1 cellular context compared by ENCODE assay signal in the genomic region with DNA sequence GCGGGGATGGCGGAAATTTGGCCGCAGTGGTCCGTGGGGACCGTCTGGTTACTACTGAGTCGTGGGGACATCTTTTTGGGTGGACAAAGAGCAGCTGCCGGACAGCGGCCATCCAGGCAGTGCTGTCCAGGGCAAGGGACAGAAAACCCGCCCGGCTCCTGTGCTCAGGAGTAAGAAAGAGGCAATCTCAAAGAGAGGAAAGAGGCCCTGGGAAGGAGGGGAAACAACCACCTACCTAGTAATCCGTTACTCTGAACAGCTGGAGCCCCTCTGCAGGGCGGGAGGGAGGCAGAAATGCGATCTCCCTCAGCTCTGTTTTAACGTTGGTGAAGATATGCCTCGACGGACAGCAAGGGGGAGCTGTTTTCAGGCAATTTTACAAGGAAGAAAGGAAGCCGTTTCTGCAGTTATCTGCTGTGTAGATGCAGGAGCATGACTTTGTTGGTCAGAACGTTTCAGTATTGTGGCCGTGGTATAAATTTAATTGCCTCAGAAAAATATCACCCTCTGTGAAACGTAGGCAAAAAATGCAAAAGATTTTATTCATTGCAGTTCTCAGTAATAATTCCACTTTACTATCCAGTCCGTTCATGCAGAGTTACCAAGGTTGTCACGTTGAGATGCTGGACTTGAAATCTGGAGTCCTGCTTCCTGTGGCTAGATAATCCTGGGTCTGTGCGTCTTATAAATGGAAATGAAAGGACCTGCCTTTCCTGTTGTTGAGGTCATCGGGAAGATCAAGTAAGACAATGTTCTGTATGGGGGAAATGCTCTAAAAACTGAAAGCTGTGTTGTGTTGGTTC.
TF ChIP-seq lines count a peak whose summit lies in the region.

No MANE protein-coding gene starts in this region.

TF ChIP-seq in HEK293, 187 proteins besides CTCF, POLR2A, EP300 and RAD21 (continued from another document and continues in another):
- TF ChIP-seq, protein P1, sequence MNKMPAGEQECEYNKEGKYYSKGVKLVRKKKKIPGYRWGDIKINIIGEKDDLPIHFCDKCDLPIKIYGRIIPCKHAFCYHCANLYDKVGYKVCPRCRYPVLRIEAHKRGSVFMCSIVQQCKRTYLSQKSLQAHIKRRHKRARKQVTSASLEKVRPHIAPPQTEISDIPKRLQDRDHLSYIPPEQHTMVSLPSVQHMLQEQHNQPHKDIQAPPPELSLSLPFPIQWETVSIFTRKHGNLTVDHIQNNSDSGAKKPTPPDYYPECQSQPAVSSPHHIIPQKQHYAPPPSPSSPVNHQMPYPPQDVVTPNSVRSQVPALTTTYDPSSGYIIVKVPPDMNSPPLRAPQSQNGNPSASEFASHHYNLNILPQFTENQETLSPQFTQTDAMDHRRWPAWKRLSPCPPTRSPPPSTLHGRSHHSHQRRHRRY (tag by site-specific recombination; IDR thresholded peaks at IDR 0.05) = no peak
- TF ChIP-seq, protein P2, sequence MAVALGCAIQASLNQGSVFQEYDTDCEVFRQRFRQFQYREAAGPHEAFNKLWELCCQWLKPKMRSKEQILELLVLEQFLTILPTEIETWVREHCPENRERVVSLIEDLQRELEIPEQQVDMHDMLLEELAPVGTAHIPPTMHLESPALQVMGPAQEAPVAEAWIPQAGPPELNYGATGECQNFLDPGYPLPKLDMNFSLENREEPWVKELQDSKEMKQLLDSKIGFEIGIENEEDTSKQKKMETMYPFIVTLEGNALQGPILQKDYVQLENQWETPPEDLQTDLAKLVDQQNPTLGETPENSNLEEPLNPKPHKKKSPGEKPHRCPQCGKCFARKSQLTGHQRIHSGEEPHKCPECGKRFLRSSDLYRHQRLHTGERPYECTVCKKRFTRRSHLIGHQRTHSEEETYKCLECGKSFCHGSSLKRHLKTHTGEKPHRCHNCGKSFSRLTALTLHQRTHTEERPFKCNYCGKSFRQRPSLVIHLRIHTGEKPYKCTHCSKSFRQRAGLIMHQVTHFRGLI (tag by site-specific recombination; IDR thresholded peaks at IDR 0.05) = no peak
- no peak for TF ChIP-seq ZNF624 (tag by site-specific recombination; IDR thresholded peaks at IDR 0.05)
- no peak for TF ChIP-seq HOXC10 (CRISPR knock-in tag; IDR thresholded peaks at IDR 0.05)
- TF ChIP-seq ZNF37A (tag by site-specific recombination; IDR thresholded peaks at IDR 0.05) = no peak
- TF ChIP-seq ZNF76 (tag by site-specific recombination; IDR thresholded peaks at IDR 0.05; ENCODE audit: borderline replicate concordance, low read depth) = no peak
- TF ChIP-seq SCRT2 (tag by site-specific recombination; IDR thresholded peaks at IDR 0.05) = no peak
- no peak for TF ChIP-seq ZNF10 (tag by site-specific recombination; IDR thresholded peaks at IDR 0.05)
- TF ChIP-seq ZNF133 (tag by site-specific recombination; IDR thresholded peaks at IDR 0.05) = no peak
- no peak for TF ChIP-seq ZBTB20 (tag by site-specific recombination; IDR thresholded peaks at IDR 0.05)
- TF ChIP-seq ZNF654 (tag by site-specific recombination; IDR thresholded peaks at IDR 0.05; ENCODE audit: low read depth) = peak; percentile 32; the same call in 1 of the 2 replicates
- TF ChIP-seq ZNF501 (tag by site-specific recombination; IDR thresholded peaks at IDR 0.05) = no peak
- TF ChIP-seq, protein P3, sequence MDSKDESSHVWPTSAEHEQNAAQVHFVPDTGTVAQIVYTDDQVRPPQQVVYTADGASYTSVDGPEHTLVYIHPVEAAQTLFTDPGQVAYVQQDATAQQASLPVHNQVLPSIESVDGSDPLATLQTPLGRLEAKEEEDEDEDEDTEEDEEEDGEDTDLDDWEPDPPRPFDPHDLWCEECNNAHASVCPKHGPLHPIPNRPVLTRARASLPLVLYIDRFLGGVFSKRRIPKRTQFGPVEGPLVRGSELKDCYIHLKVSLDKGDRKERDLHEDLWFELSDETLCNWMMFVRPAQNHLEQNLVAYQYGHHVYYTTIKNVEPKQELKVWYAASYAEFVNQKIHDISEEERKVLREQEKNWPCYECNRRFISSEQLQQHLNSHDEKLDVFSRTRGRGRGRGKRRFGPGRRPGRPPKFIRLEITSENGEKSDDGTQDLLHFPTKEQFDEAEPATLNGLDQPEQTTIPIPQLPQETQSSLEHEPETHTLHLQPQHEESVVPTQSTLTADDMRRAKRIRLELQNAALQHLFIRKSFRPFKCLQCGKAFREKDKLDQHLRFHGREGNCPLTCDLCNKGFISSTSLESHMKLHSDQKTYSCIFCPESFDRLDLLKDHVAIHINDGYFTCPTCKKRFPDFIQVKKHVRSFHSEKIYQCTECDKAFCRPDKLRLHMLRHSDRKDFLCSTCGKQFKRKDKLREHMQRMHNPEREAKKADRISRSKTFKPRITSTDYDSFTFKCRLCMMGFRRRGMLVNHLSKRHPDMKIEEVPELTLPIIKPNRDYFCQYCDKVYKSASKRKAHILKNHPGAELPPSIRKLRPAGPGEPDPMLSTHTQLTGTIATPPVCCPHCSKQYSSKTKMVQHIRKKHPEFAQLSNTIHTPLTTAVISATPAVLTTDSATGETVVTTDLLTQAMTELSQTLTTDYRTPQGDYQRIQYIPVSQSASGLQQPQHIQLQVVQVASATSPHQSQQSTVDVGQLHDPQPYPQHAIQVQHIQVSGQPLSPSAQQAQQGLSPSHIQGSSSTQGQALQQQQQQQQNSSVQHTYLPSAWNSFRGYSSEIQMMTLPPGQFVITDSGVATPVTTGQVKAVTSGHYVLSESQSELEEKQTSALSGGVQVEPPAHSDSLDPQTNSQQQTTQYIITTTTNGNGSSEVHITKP (tag by site-specific recombination; IDR thresholded peaks at IDR 0.05) = 0 out of 2 replicates have a peak, but pooled peaks have one; percentile 10
- no peak for TF ChIP-seq ZNF175 (tag by site-specific recombination; IDR thresholded peaks at IDR 0.05)
- TF ChIP-seq ZNF121 (tag by site-specific recombination; IDR thresholded peaks at IDR 0.05) = no peak
- no peak for TF ChIP-seq RBAK (tag by site-specific recombination; IDR thresholded peaks at IDR 0.05)
- no peak for TF ChIP-seq ZNF223 (tag by site-specific recombination; IDR thresholded peaks at IDR 0.05)
- TF ChIP-seq, protein P4, sequence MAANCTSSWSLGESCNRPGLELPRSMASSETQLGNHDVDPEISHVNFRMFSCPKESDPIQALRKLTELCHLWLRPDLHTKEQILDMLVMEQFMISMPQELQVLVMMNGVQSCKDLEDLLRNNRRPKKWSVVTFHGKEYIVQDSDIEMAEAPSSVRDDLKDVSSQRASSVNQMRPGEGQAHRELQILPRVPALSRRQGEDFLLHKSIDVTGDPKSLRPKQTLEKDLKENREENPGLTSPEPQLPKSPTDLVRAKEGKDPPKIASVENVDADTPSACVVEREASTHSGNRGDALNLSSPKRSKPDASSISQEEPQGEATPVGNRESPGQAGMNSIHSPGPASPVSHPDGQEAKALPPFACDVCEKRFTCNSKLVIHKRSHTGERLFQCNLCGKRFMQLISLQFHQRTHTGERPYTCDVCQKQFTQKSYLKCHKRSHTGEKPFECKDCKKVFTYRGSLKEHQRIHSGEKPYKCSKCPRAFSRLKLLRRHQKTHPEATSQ (tag by site-specific recombination; IDR thresholded peaks at IDR 0.05) = no peak
- no peak for TF ChIP-seq GLI2 (tag by site-specific recombination; IDR thresholded peaks at IDR 0.05; ENCODE audit: borderline replicate concordance, low read depth)
- TF ChIP-seq ZNF660 (tag by site-specific recombination; IDR thresholded peaks at IDR 0.05) = peak; percentile 82; the same call in 1 of the 2 replicates
- TF ChIP-seq ZNF830 (tag by site-specific recombination; IDR thresholded peaks at IDR 0.05; ENCODE audit: low read depth) = no peak
- no peak for TF ChIP-seq ZNF394 (tag by site-specific recombination; IDR thresholded peaks at IDR 0.05; ENCODE audit: borderline replicate concordance)
- TF ChIP-seq ZNF335 (tag by site-specific recombination; conservative IDR thresholded peaks at IDR 0.05) = peak; percentile 81
- TF ChIP-seq, protein P5, sequence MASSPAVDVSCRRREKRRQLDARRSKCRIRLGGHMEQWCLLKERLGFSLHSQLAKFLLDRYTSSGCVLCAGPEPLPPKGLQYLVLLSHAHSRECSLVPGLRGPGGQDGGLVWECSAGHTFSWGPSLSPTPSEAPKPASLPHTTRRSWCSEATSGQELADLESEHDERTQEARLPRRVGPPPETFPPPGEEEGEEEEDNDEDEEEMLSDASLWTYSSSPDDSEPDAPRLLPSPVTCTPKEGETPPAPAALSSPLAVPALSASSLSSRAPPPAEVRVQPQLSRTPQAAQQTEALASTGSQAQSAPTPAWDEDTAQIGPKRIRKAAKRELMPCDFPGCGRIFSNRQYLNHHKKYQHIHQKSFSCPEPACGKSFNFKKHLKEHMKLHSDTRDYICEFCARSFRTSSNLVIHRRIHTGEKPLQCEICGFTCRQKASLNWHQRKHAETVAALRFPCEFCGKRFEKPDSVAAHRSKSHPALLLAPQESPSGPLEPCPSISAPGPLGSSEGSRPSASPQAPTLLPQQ (tag by site-specific recombination; IDR thresholded peaks at IDR 0.05) = no peak
- TF ChIP-seq SP3 (tag by site-specific recombination; IDR thresholded peaks at IDR 0.05) = no peak
- TF ChIP-seq YY2 (tag by site-specific recombination; IDR thresholded peaks at IDR 0.05) = no peak
- TF ChIP-seq, protein P6, sequence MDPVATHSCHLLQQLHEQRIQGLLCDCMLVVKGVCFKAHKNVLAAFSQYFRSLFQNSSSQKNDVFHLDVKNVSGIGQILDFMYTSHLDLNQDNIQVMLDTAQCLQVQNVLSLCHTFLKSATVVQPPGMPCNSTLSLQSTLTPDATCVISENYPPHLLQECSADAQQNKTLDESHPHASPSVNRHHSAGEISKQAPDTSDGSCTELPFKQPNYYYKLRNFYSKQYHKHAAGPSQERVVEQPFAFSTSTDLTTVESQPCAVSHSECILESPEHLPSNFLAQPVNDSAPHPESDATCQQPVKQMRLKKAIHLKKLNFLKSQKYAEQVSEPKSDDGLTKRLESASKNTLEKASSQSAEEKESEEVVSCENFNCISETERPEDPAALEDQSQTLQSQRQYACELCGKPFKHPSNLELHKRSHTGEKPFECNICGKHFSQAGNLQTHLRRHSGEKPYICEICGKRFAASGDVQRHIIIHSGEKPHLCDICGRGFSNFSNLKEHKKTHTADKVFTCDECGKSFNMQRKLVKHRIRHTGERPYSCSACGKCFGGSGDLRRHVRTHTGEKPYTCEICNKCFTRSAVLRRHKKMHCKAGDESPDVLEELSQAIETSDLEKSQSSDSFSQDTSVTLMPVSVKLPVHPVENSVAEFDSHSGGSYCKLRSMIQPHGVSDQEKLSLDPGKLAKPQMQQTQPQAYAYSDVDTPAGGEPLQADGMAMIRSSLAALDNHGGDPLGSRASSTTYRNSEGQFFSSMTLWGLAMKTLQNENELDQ (tag by site-specific recombination; IDR thresholded peaks at IDR 0.05; ENCODE audit: low read depth) = no peak
- TF ChIP-seq ZNF292 (tag by site-specific recombination; IDR thresholded peaks at IDR 0.05; ENCODE audit: borderline replicate concordance, low read depth) = no peak
- TF ChIP-seq ZNF610 (tag by site-specific recombination; IDR thresholded peaks at IDR 0.05; ENCODE audit: borderline replicate concordance) = no peak
- no peak for TF ChIP-seq GLI4 (tag by site-specific recombination; IDR thresholded peaks at IDR 0.05)
- TF ChIP-seq ZNF341 (tag by site-specific recombination; IDR thresholded peaks at IDR 0.05; ENCODE audit: low read depth) = peak; percentile 72
- no peak for TF ChIP-seq ZNF426 (tag by site-specific recombination; IDR thresholded peaks at IDR 0.05)
- no peak for TF ChIP-seq MYNN (tag by site-specific recombination; IDR thresholded peaks at IDR 0.05; ENCODE audit: borderline replicate concordance)
- TF ChIP-seq, protein P7, sequence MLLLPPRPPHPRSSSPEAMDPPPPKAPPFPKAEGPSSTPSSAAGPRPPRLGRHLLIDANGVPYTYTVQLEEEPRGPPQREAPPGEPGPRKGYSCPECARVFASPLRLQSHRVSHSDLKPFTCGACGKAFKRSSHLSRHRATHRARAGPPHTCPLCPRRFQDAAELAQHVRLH (tag by site-specific recombination; IDR thresholded peaks at IDR 0.05) = no peak
- TF ChIP-seq, protein P8, sequence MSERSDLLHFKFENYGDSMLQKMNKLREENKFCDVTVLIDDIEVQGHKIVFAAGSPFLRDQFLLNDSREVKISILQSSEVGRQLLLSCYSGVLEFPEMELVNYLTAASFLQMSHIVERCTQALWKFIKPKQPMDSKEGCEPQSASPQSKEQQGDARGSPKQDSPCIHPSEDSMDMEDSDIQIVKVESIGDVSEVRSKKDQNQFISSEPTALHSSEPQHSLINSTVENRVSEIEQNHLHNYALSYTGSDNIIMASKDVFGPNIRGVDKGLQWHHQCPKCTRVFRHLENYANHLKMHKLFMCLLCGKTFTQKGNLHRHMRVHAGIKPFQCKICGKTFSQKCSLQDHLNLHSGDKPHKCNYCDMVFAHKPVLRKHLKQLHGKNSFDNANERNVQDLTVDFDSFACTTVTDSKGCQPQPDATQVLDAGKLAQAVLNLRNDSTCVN (tag by site-specific recombination; optimal IDR thresholded peaks at IDR 0.05) = no peak
- TF ChIP-seq WT1 (tag by site-specific recombination; IDR thresholded peaks at IDR 0.05) = no peak
- no peak for TF ChIP-seq ZNF707 (tag by site-specific recombination; IDR thresholded peaks at IDR 0.05)
- no peak for TF ChIP-seq ZNF777 (tag by site-specific recombination; IDR thresholded peaks at IDR 0.05; ENCODE audit: borderline replicate concordance)
- TF ChIP-seq ZFHX2 (tag by site-specific recombination; conservative IDR thresholded peaks at IDR 0.05) = no peak
- no peak for TF ChIP-seq ZNF555 (tag by site-specific recombination; conservative IDR thresholded peaks at IDR 0.05)
- TF ChIP-seq YY1 (tag by site-specific recombination; IDR thresholded peaks at IDR 0.05) = no peak
- TF ChIP-seq ZNF366 (tag by site-specific recombination; conservative IDR thresholded peaks at IDR 0.05) = peak; percentile 71
- TF ChIP-seq, protein P9, sequence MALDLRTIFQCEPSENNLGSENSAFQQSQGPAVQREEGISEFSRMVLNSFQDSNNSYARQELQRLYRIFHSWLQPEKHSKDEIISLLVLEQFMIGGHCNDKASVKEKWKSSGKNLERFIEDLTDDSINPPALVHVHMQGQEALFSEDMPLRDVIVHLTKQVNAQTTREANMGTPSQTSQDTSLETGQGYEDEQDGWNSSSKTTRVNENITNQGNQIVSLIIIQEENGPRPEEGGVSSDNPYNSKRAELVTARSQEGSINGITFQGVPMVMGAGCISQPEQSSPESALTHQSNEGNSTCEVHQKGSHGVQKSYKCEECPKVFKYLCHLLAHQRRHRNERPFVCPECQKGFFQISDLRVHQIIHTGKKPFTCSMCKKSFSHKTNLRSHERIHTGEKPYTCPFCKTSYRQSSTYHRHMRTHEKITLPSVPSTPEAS (tag by site-specific recombination; IDR thresholded peaks at IDR 0.05) = no peak
- peak; percentile 26; the same call in 1 of the 2 replicates for TF ChIP-seq SP7 (tag by site-specific recombination; IDR thresholded peaks at IDR 0.05)
- no peak for TF ChIP-seq KLF9 (tag by site-specific recombination; IDR thresholded peaks at IDR 0.05; ENCODE audit: low read depth)
- no peak for TF ChIP-seq ZNF350 (tag by site-specific recombination; IDR thresholded peaks at IDR 0.05)
- no peak for TF ChIP-seq ZNF354C (tag by site-specific recombination; IDR thresholded peaks at IDR 0.05; ENCODE audit: borderline replicate concordance, low read depth)
- no peak for TF ChIP-seq ZNF585B (tag by site-specific recombination; IDR thresholded peaks at IDR 0.05)
- no peak for TF ChIP-seq MEIS1 (CRISPR knock-in tag; IDR thresholded peaks at IDR 0.05; ENCODE audit: borderline replicate concordance)
- TF ChIP-seq ZNF132 (tag by site-specific recombination; IDR thresholded peaks at IDR 0.05; ENCODE audit: borderline replicate concordance) = no peak
- TF ChIP-seq ZNF530 (tag by site-specific recombination; IDR thresholded peaks at IDR 0.05; ENCODE audit: low read depth) = no peak
- no peak for TF ChIP-seq OSR2 (tag by site-specific recombination; IDR thresholded peaks at IDR 0.05)
- TF ChIP-seq ZNF747 (tag by site-specific recombination; IDR thresholded peaks at IDR 0.05) = no peak
- 0 out of 2 replicates have a peak, but pooled peaks have one; percentile 18 for TF ChIP-seq ZNF24 (tag by site-specific recombination; IDR thresholded peaks at IDR 0.05)
- no peak for TF ChIP-seq ZNF626 (tag by site-specific recombination; IDR thresholded peaks at IDR 0.05)
